Comparison of ENCODE assay signal across 1 cellular context in genomic region chr9:123470121-123470851, GRCh38.
TF ChIP-seq lines count a peak whose summit lies in the region.

No MANE protein-coding gene starts in this region.

TF ChIP-seq in HepG2, 621 proteins besides CTCF, POLR2A, EP300 and RAD21 (continued from another document and continues in another):
- peak; percentile 100 for TF ChIP-seq ZNF687 (CRISPR knock-in tag; IDR thresholded peaks at IDR 0.05)
- no peak for TF ChIP-seq PITX1 (CRISPR knock-in tag; IDR thresholded peaks at IDR 0.05)
- TF ChIP-seq ZNF382 (CRISPR knock-in tag; IDR thresholded peaks at IDR 0.05; ENCODE audit: borderline replicate concordance) = no peak
- TF ChIP-seq MAZ (IDR thresholded peaks at IDR 0.05; ENCODE audit: borderline replicate concordance, low read depth, low read length) = peak; percentile 29; the same call in 1 of the 2 replicates
- 0 out of 2 replicates have a peak, but pooled peaks have one; percentile 35 for TF ChIP-seq MAZ (CRISPR knock-in tag; IDR thresholded peaks at IDR 0.05; ENCODE audit: low read depth)
- TF ChIP-seq SETDB1 (CRISPR knock-in tag; IDR thresholded peaks at IDR 0.05; ENCODE audit: borderline replicate concordance) = no peak
- TF ChIP-seq DMTF1 (CRISPR knock-in tag; IDR thresholded peaks at IDR 0.05) = 0 out of 2 replicates have a peak, but pooled peaks have one; percentile 27
- no peak for TF ChIP-seq AHR (CRISPR knock-in tag; IDR thresholded peaks at IDR 0.05)
- TF ChIP-seq PRDM15 (CRISPR knock-in tag; IDR thresholded peaks at IDR 0.05) = no peak
- peak; percentile 68; the same call in 1 of the 2 replicates for TF ChIP-seq ZNF501 (CRISPR knock-in tag; IDR thresholded peaks at IDR 0.05)
- peak; percentile 71; the same call in 1 of the 2 replicates for TF ChIP-seq ZNF556 (CRISPR knock-in tag; IDR thresholded peaks at IDR 0.05; ENCODE audit: borderline replicate concordance)
- peak; percentile 70; the same call in 1 of the 2 replicates for TF ChIP-seq NFIC (IDR thresholded peaks at IDR 0.05; ENCODE audit: low read length)
- no peak for TF ChIP-seq TEF (CRISPR knock-in tag; IDR thresholded peaks at IDR 0.05)
- TF ChIP-seq, protein P1, sequence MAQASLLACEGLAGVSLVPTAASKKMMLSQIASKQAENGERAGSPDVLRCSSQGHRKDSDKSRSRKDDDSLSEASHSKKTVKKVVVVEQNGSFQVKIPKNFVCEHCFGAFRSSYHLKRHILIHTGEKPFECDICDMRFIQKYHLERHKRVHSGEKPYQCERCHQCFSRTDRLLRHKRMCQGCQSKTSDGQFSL (CRISPR knock-in tag; IDR thresholded peaks at IDR 0.05) = no peak
- TF ChIP-seq FOXA3 (CRISPR knock-in tag; IDR thresholded peaks at IDR 0.05) = peak; percentile 61; the same call in 1 of the 2 replicates
- TF ChIP-seq SP140L (CRISPR knock-in tag; IDR thresholded peaks at IDR 0.05; ENCODE audit: borderline replicate concordance) = 0 out of 2 replicates have a peak, but pooled peaks have one; percentile 30
- peak; percentile 62; the same call in 1 of the 2 replicates for TF ChIP-seq KLF11 (CRISPR knock-in tag; IDR thresholded peaks at IDR 0.05)
- TF ChIP-seq HOXA5 (CRISPR knock-in tag; IDR thresholded peaks at IDR 0.05) = no peak
- no peak for TF ChIP-seq HOXD1 (CRISPR knock-in tag; IDR thresholded peaks at IDR 0.05)
- TF ChIP-seq, protein P2, sequence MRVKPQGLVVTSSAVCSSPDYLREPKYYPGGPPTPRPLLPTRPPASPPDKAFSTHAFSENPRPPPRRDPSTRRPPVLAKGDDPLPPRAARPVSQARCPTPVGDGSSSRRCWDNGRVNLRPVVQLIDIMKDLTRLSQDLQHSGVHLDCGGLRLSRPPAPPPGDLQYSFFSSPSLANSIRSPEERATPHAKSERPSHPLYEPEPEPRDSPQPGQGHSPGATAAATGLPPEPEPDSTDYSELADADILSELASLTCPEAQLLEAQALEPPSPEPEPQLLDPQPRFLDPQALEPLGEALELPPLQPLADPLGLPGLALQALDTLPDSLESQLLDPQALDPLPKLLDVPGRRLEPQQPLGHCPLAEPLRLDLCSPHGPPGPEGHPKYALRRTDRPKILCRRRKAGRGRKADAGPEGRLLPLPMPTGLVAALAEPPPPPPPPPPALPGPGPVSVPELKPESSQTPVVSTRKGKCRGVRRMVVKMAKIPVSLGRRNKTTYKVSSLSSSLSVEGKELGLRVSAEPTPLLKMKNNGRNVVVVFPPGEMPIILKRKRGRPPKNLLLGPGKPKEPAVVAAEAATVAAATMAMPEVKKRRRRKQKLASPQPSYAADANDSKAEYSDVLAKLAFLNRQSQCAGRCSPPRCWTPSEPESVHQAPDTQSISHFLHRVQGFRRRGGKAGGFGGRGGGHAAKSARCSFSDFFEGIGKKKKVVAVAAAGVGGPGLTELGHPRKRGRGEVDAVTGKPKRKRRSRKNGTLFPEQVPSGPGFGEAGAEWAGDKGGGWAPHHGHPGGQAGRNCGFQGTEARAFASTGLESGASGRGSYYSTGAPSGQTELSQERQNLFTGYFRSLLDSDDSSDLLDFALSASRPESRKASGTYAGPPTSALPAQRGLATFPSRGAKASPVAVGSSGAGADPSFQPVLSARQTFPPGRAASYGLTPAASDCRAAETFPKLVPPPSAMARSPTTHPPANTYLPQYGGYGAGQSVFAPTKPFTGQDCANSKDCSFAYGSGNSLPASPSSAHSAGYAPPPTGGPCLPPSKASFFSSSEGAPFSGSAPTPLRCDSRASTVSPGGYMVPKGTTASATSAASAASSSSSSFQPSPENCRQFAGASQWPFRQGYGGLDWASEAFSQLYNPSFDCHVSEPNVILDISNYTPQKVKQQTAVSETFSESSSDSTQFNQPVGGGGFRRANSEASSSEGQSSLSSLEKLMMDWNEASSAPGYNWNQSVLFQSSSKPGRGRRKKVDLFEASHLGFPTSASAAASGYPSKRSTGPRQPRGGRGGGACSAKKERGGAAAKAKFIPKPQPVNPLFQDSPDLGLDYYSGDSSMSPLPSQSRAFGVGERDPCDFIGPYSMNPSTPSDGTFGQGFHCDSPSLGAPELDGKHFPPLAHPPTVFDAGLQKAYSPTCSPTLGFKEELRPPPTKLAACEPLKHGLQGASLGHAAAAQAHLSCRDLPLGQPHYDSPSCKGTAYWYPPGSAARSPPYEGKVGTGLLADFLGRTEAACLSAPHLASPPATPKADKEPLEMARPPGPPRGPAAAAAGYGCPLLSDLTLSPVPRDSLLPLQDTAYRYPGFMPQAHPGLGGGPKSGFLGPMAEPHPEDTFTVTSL (CRISPR knock-in tag; IDR thresholded peaks at IDR 0.05; ENCODE audit: borderline replicate concordance) = peak; percentile 45; the same call in 1 of the 2 replicates
- TF ChIP-seq ZBTB4 (CRISPR knock-in tag; IDR thresholded peaks at IDR 0.05; ENCODE audit: borderline replicate concordance) = peak; percentile 53; the same call in 1 of the 2 replicates
- TF ChIP-seq MAFF (IDR thresholded peaks at IDR 0.05; ENCODE audit: low read depth, low read length) = peak; percentile 10; the same call in 1 of the 2 replicates
- TF ChIP-seq SMAD3 (CRISPR knock-in tag; IDR thresholded peaks at IDR 0.05) = peak; percentile 72; the same call in 1 of the 2 replicates
- no peak for TF ChIP-seq EZH2 (conservative IDR thresholded peaks at IDR 0.05; ENCODE audit: low read depth, low read length)
- TF ChIP-seq SALL1 (CRISPR knock-in tag; IDR thresholded peaks at IDR 0.05) = peak; percentile 94
- TF ChIP-seq ZNF782 (CRISPR knock-in tag; IDR thresholded peaks at IDR 0.05; ENCODE audit: borderline replicate concordance) = peak; percentile 80; the same call in 1 of the 2 replicates
- no peak for TF ChIP-seq NBN (conservative IDR thresholded peaks at IDR 0.05)
- peak; percentile 36; the same call in 1 of the 2 replicates for TF ChIP-seq TAF1 (CRISPR knock-in tag; IDR thresholded peaks at IDR 0.05)
- 0 out of 2 replicates have a peak, but pooled peaks have one; percentile 25 for TF ChIP-seq HINFP (CRISPR knock-in tag; IDR thresholded peaks at IDR 0.05; ENCODE audit: low read depth)
- 0 out of 2 replicates have a peak, but pooled peaks have one; percentile 47 for TF ChIP-seq ZNF350 (CRISPR knock-in tag; IDR thresholded peaks at IDR 0.05; ENCODE audit: borderline replicate concordance, low read depth)
- 0 out of 2 replicates have a peak, but pooled peaks have one; percentile 21 for TF ChIP-seq BORCS8-MEF2B (CRISPR knock-in tag; IDR thresholded peaks at IDR 0.05)
- TF ChIP-seq KDM5B (CRISPR knock-in tag; IDR thresholded peaks at IDR 0.05; ENCODE audit: borderline replicate concordance) = peak; percentile 67; the same call in 1 of the 2 replicates
- 0 out of 2 replicates have a peak, but pooled peaks have one; percentile 40 for TF ChIP-seq ZSCAN22 (CRISPR knock-in tag; IDR thresholded peaks at IDR 0.05)
